In the genomic region with DNA sequence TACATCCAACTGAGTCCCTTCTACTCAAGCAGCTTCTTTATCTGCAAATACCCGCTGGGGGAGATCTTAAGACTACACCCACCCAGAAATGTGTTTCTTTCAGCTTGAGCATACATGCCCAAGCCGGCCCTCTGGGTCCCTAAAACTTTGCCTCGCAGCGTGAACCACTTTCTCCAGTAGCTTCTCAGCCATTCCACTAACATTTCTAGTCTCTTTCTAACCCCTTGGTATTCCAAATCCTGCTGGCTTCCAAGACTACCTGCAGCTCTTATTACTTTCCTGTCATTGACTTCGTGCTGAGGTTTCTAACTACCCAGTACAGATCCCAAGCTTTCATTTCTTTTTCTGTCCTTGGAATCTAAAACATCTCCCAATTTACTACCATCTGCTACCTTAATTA, we compare ENCODE assay signal across 19 cellular contexts.
A peak's percentile ranks its signal among the peaks of the same experiment; 100 is the strongest.
DNase-seq lines count a peak whose midpoint lies in the region; TF ChIP-seq lines count a peak whose summit lies in the region.
"Had no signal": no experiment of that assay in that cellular context is flagged by ENCODE, and none has a peak within 500 bp of the region (broad histone marks: within the 10 kb centered on the region; RNA-seq: fewer than 3 reads in every experiment).

No MANE protein-coding gene starts in this region.

- in situ Hi-C loops in G401 (cut with HindIII; ENCODE audit: low sequenced_read_pairs) = no loop called here

- WGBS in endodermal cell (ENCODE audit: insufficient coverage in 1 of 2, insufficient read length in 1 of 2), 2 experiments = 46 to 77% methylated on average over 4 to 5 of the region's 5 CpGs

- intact Hi-C loops in Caco-2 (cut with micrococcal nuclease; ENCODE audit: unreplicated experiment) = no loop called here

- H3K4me1 Mint-ChIP-seq in Caco-2 (ENCODE audit: low read depth, unreplicated experiment) (peaks cover 28% of the 10 kb centered on the region), endodermal cell (peaks cover 47% of the 10 kb centered on the region)
- H3K4me1 Mint-ChIP-seq: B cell, IgD-negative memory B cell had no signal

- no peaks in the 10 kb centered on the region for H3K27me3 Mint-ChIP-seq in Caco-2 (ENCODE audit: insufficient read depth, unreplicated experiment)
- H3K27me3 Mint-ChIP-seq in endodermal cell (ENCODE audit: insufficient read depth) = no peaks in the 10 kb centered on the region
- H3K27me3 Mint-ChIP-seq: B cell, IgD-negative memory B cell had no signal

- H3K27me3 ChIP-seq in Caco-2 (replicated peaks; ENCODE audit: control insufficient read depth, insufficient read depth, low read length) = no peaks in the 10 kb centered on the region
- H3K27me3 ChIP-seq in OCI-LY3 (ENCODE audit: low read depth, low read length) = no peaks in the 10 kb centered on the region
- H3K27me3 ChIP-seq in endodermal cell (ENCODE audit: control insufficient read depth, insufficient read depth, low read length, poor library complexity, severe bottlenecking) = no peaks in the 10 kb centered on the region
- H3K27me3 ChIP-seq: BLaER1 treated with 17β-estradiol and CSF1 and Interleukin-3, amounts not matched to agents 10 nM and 100 nM had no signal

- H3K79me2 ChIP-seq in OCI-LY3 (ENCODE audit: low read length) = no peaks in the 10 kb centered on the region

- TF ChIP-seq CTCF in Caco-2 (IDR thresholded peaks at IDR 0.05; ENCODE audit: insufficient read depth in 1 of 2, low read depth in 1 of 2, low read length in 1 of 2, severe bottlenecking in 1 of 2, unreplicated experiment in 1 of 2) = no peak
- TF ChIP-seq CTCF in OCI-LY3 (IDR thresholded peaks at IDR 0.05; ENCODE audit: low read depth, low read length) = no peak
- no peak for TF ChIP-seq CTCF in endodermal cell (conservative IDR thresholded peaks at IDR 0.05)

- BruUV-seq in Caco-2 (replicated peaks; lab: Mats Ljungman, UMichigan) = no TSS peak

- no peaks in the 10 kb centered on the region for H4K20me1 ChIP-seq in OCI-LY3 (ENCODE audit: insufficient read depth, low read length)
- H4K20me1 ChIP-seq: BLaER1 treated with 17β-estradiol and CSF1 and Interleukin-3, amounts not matched to agents 10 nM and 100 nM had no signal

- H3K27ac ChIP-seq in OCI-LY3 (ENCODE audit: low read length) = no peak overlapping the region
- no peak overlapping the region for H3K27ac ChIP-seq in endodermal cell (ENCODE audit: low read depth, low read length)
- H3K27ac ChIP-seq: BLaER1 treated with 17β-estradiol and CSF1 and Interleukin-3, amounts not matched to agents 10 nM and 100 nM had no signal

- H3K9me3 ChIP-seq in Caco-2 (no peaks in the 10 kb centered on the region), OCI-LY3 (ENCODE audit: insufficient read depth, low read length) (no peaks in the 10 kb centered on the region), endodermal cell (ENCODE audit: control insufficient read depth, low read length) (no peaks in the 10 kb centered on the region)
- H3K9me3 ChIP-seq: BLaER1 treated with 17β-estradiol and CSF1 and Interleukin-3, amounts not matched to agents 10 nM and 100 nM had no signal

- no peak overlapping the region for H2AFZ ChIP-seq in OCI-LY3 (ENCODE audit: low read depth, low read length)

- POLR2A ChIA-PET in Caco-2 (lab: Charles Lee) = no interaction called here

- no peak overlapping the region for H3K4me3 ChIP-seq in Caco-2 (ENCODE audit: low read depth, low read length)
- no peak overlapping the region for H3K4me3 ChIP-seq in OCI-LY3 (ENCODE audit: low read length)
- H3K4me3 ChIP-seq in endodermal cell (ENCODE audit: low read length) = no peak overlapping the region
- H3K4me3 ChIP-seq: BLaER1 treated with 17β-estradiol and CSF1 and Interleukin-3, amounts not matched to agents 10 nM and 100 nM; GM12878 had no signal

- H3K4me2 ChIP-seq in OCI-LY3 (ENCODE audit: low read length) = no peak overlapping the region
- H3K4me2 ChIP-seq: BLaER1 treated with 17β-estradiol and CSF1 and Interleukin-3, amounts not matched to agents 10 nM and 100 nM had no signal

- H3K9ac ChIP-seq in OCI-LY3 (ENCODE audit: low read length) = 0 out of 2 replicates have a peak overlapping the region, but pooled peaks have one; percentile 31
- no peak overlapping the region for H3K9ac ChIP-seq in endodermal cell (ENCODE audit: extremely low read depth, low read length, poor library complexity, severe bottlenecking)
- H3K9ac ChIP-seq: BLaER1 treated with 17β-estradiol and CSF1 and Interleukin-3, amounts not matched to agents 10 nM and 100 nM had no signal

- peak overlapping the region; percentile 17 for H3K27ac Mint-ChIP-seq in Caco-2 (ENCODE audit: unreplicated experiment)
- no peak overlapping the region for H3K27ac Mint-ChIP-seq in endodermal cell
- H3K27ac Mint-ChIP-seq: B cell; CD8-positive, alpha-beta T cell; IgD-negative memory B cell had no signal

- H3K36me3 Mint-ChIP-seq in Caco-2 (ENCODE audit: insufficient read depth, unreplicated experiment) = peaks cover 16% of the 10 kb centered on the region
- no peaks in the 10 kb centered on the region for H3K36me3 Mint-ChIP-seq in endodermal cell (ENCODE audit: low read depth)
- H3K36me3 Mint-ChIP-seq: CD8-positive, alpha-beta T cell; IgD-negative memory B cell had no signal

- CTCF ChIA-PET in Caco-2 (lab: Charles Lee) = no interaction called here

- no peak for DNase-seq in Caco-2
- peak; percentile 33 for DNase-seq in G401 (ENCODE audit: low spot score)
- DNase-seq in endodermal cell = peak; percentile 53
- DNase-seq in stimulated activated CD4-positive, alpha-beta T cell treated with anti-CD3 and anti-CD28 coated beads, Interleukin-4, amount 100 ng/mL, for 24 hours = no peak
- no peak for DNase-seq in NCI-H2029 (lab: John Stamatoyannopoulos, UW)
- DNase-seq in SKM-1 (lab: John Stamatoyannopoulos, UW; ENCODE audit: unreplicated experiment) = no peak
- DNase-seq in AG20443 (ENCODE audit: low spot score) = no peak
- DNase-seq: 8988T; CD8-positive, alpha-beta T cell; DMS153; DMS79; GOT3; H7; KBM-7 had no signal

- H3K4me3 Mint-ChIP-seq in Caco-2 (ENCODE audit: unreplicated experiment) (no peak overlapping the region), endodermal cell (no peak overlapping the region)
- H3K4me3 Mint-ChIP-seq: B cell; CD8-positive, alpha-beta T cell; IgD-negative memory B cell had no signal

- H3K36me3 ChIP-seq in Caco-2 (ENCODE audit: control insufficient read depth, insufficient read depth, low read length) = no peaks in the 10 kb centered on the region
- H3K36me3 ChIP-seq in OCI-LY3 (replicated peaks; ENCODE audit: low read depth, low read length) = no peaks in the 10 kb centered on the region
- no peaks in the 10 kb centered on the region for H3K36me3 ChIP-seq in endodermal cell (ENCODE audit: control insufficient read depth, insufficient read depth, low read length)
- H3K36me3 ChIP-seq: BLaER1 treated with 17β-estradiol and CSF1 and Interleukin-3, amounts not matched to agents 10 nM and 100 nM had no signal

- H3K9me3 Mint-ChIP-seq in Caco-2 (ENCODE audit: unreplicated experiment) = no peaks in the 10 kb centered on the region
- H3K9me3 Mint-ChIP-seq in endodermal cell = no peaks in the 10 kb centered on the region
- H3K9me3 Mint-ChIP-seq: CD8-positive, alpha-beta T cell had no signal

- H3K4me1 ChIP-seq in Caco-2 (peaks cover 38% of the 10 kb centered on the region), OCI-LY3 (ENCODE audit: low read length) (peaks cover 56% of the 10 kb centered on the region), endodermal cell (ENCODE audit: control insufficient read depth, insufficient read depth, low read length) (peaks cover 15% of the 10 kb centered on the region)

Comparison
In these comparisons a context has a peak if more than half of its experiments do, and no peak if none do; other contexts are left out.
1. DNase-seq: peak in G401 (single experiment) and endodermal cell (single experiment); none in Caco-2 (0 of 2), stimulated activated CD4-positive, alpha-beta T cell treated with anti-CD3 and anti-CD28 coated beads, Interleukin-4, amount 100 ng/mL, for 24 hours (single experiment), NCI-H2029 (single experiment), SKM-1 (single experiment) and AG20443 (single experiment).